5 cellular contexts compared by ENCODE assay signal in the genomic region with DNA sequence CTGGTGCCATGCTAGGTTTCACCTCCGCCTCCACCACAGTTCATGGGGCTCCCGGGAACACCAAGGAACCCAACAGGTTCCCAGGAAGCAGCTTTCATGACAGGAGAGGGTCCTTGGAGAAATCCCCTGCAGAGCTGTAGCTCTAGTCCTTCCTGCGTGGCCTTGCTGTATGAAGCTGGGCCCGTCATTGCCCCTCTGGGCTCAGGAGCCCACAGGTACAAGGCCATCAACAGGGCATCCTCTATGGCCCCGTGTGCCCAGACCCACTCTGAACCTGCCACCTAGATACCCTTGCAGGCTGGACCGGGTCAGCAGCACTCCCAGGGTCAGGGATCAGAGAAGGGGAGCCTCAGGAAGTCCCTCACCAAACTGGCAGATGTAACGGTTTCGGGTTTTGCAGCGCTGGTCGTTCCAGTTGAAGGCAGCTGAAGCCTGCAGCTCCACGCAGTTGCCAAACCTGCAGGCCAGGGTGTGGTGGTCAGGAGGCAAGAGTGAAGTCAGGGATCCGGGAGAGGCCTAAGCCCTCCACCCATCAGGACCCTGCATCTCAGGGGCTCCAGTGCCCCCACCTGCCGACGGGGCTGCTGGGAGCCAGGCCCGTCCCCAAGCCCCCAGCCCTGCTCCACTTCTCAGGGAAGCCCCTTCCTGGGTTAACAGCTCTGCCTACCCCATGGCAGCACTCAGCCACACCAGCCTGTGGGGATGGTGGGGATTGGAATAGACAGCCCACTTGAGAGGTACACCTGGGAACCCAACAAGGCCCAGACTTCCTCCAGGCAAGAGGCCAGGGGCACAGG. TPM values are rescaled to one million over a fixed set of nuclear protein-coding genes. Genes with fewer than 3 reads are reported as not detected.
"Had no signal": no experiment of that assay in that cellular context is flagged by ENCODE, and none has a peak within 500 bp of the region (broad histone marks: within the 10 kb centered on the region; RNA-seq: fewer than 3 reads in every experiment).

No MANE protein-coding gene starts in this region.

RNA-seq across cellular contexts. Expression of a gene that starts 11.9 kb away (rescaled TPM):
- total RNA-seq: HT1080, IMR-90, RPMI7951, SJCRH30 had no signal

RNA-seq across cellular contexts. Expression of a gene that starts 33.3 kb away (rescaled TPM):
- total RNA-seq: HT1080, Right ventricle myocardium inferior, RPMI7951 had no signal
